In the genomic region with DNA sequence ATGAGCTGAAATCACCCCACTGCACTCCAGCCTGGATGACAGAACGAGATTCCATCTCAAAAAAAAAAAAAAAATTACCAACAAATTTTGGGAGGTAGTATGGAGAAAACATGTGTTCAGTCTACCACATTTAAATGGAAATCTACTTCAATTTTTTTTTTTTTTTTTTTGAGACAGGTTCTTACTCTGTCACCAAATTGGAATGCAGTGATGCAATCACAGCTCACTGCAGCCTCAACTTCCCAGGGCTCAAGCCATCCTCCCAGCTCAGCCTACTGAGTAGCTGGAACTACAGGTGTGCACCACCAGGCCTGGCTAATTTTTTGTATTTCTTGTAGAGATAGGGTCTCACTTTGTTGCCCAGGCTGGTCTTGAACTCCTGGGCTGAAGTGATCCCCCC, we compare ENCODE assay signal across 28 cellular contexts.
DNase-seq lines count a peak whose midpoint lies in the region; ATAC-seq and TF ChIP-seq lines count a peak whose summit lies in the region.
"Had no signal": no experiment of that assay in that cellular context is flagged by ENCODE, and none has a peak within 500 bp of the region (broad histone marks: within the 10 kb centered on the region; RNA-seq: fewer than 3 reads in every experiment).

No MANE protein-coding gene starts in this region.

- H3K9ac ChIP-seq in PC-3 (ENCODE audit: low read length), result no peak overlapping the region
- H3K9ac ChIP-seq in trophoblast cell (ENCODE audit: low read length), result no peak overlapping the region
- no peak overlapping the region for H3K9ac ChIP-seq in colonic mucosa (ENCODE audit: low read depth in 2 of 2, low read length in 2 of 2)
- H3K9ac ChIP-seq: SK-N-SH had no signal

- H3K14ac ChIP-seq in trophoblast cell (ENCODE audit: low read length), result no peak overlapping the region

- H3K18ac ChIP-seq in trophoblast cell (ENCODE audit: low read length), result no peak overlapping the region

- H3K4me1 ChIP-seq in PC-3 (ENCODE audit: insufficient read depth, low read length) (no peaks in the 10 kb centered on the region), trophoblast cell (ENCODE audit: control insufficient read depth in 1 of 2, insufficient read depth in 2 of 2, low read length in 2 of 2) (peaks cover 2% of the 10 kb centered on the region in 2 experiments), colonic mucosa (no peaks in the 10 kb centered on the region)
- H3K4me1 ChIP-seq: adrenal gland, prostate gland had no signal

- no peak overlapping the region for H3K4ac ChIP-seq in trophoblast cell (ENCODE audit: low read depth, low read length)

- no peaks in the 10 kb centered on the region for H3K9me2 ChIP-seq in PC-3 (replicated peaks; ENCODE audit: low read length)
- H3K9me2 ChIP-seq: SK-N-SH had no signal

- intact Hi-C loops in PC-3 (cut with micrococcal nuclease), result no loop called here
- intact Hi-C loops in colonic mucosa (cut with DNase I), result no loop called here

- ATAC-seq in PC-3 (no peak), HG02588 (IDR thresholded peaks at IDR 0.05; ENCODE audit: unreplicated experiment) (no peak)
- ATAC-seq: activated T-cell treated with anti-CD3 and anti-CD28 coated beads, Interleukin-2, amount 50 U/mL, for 4 hours; HCT116; left cardiac atrium had no signal

- no peak overlapping the region for H2AK5ac ChIP-seq in trophoblast cell (ENCODE audit: low read length)

- no peak overlapping the region for H4K12ac ChIP-seq in trophoblast cell (ENCODE audit: low read depth, low read length)

- no CpG with 5 or more reads among the region's 1 CpG for WGBS in trophoblast cell (ENCODE audit: extremely low coverage, insufficient coverage, insufficient read length)

- H4K91ac ChIP-seq in trophoblast cell (ENCODE audit: low read depth, low read length), result no peak overlapping the region

- DNase-seq in DMS53 (lab: John Stamatoyannopoulos, UW) (peak; percentile 41), DMS53 treated with DMSO at 0.1 percent for 48 hours (lab: John Stamatoyannopoulos, UW; ENCODE audit: unreplicated experiment) (no peak), PC-3 (peak; percentile 57), epithelial cell of esophagus (ENCODE audit: low read depth) (peak; percentile 70), trophoblast cell (peak; percentile 30 to 70), colonic mucosa (no peak)
- DNase-seq in activated CD4-positive, CD25-positive, alpha-beta regulatory T cell treated with anti-CD3 and anti-CD28 coated beads, Interleukin-2, amount 50 U/mL, for 72 hours, result no peak
- DNase-seq: activated CD4-positive, alpha-beta T cell treated with anti-CD3 and anti-CD28 coated beads, Interleukin-2, amount 10 ng/mL, durations not matched to agents 24 days and 14 days; activated T-cell treated with anti-CD3 and anti-CD28 coated beads, Interleukin-2, amount 50 U/mL, for 4 hours; adrenal gland; AML-193; CD8-positive, alpha-beta memory T cell; DMS79 treated with DMSO at 0.1 percent for 48 hours; left cardiac atrium; NCI-H1436 treated with DMSO at 0.1 percent for 48 hours; NCI-H510A; RPMI8226; SK-N-SH; stimulated activated CD4-positive, alpha-beta T cell treated with anti-CD3 and anti-CD28 coated beads, Interleukin-1b, Interleukin-23, amount 100 ng/mL, for 48 hours; substantia nigra; T-helper 2 cell had no signal

- H3K27me3 ChIP-seq in PC-3 (ENCODE audit: low read length) (no peaks in the 10 kb centered on the region), trophoblast cell (ENCODE audit: insufficient read depth, low read length) (no peaks in the 10 kb centered on the region), colonic mucosa (no peaks in the 10 kb centered on the region)
- H3K27me3 ChIP-seq: adrenal gland, neutrophil had no signal

- H2AFZ ChIP-seq in PC-3 (ENCODE audit: low read length) (no peak overlapping the region), trophoblast cell (ENCODE audit: insufficient read depth, low read length, poor library complexity) (no peak overlapping the region)

- H4K20me1 ChIP-seq in PC-3 (ENCODE audit: low read length), result no peaks in the 10 kb centered on the region

- no peaks in the 10 kb centered on the region for H3K9me3 ChIP-seq in PC-3 (ENCODE audit: low read length)
- H3K9me3 ChIP-seq in trophoblast cell (ENCODE audit: insufficient read depth, low read depth, low read length), result peaks cover 10% of the 10 kb centered on the region
- H3K9me3 ChIP-seq in colonic mucosa, result no peaks in the 10 kb centered on the region
- H3K9me3 ChIP-seq: prostate gland, SK-N-SH had no signal

- POLR2A ChIA-PET in PC-3 (lab: Charles Lee; ENCODE audit: unreplicated experiment), result no interaction called here

- CTCF ChIA-PET in PC-3 (lab: Charles Lee), result no interaction called here

- H3K79me1 ChIP-seq in trophoblast cell (ENCODE audit: low read length), result no peaks in the 10 kb centered on the region

- H3K27ac ChIP-seq in PC-3 (ENCODE audit: low read length), result no peak overlapping the region
- H3K27ac ChIP-seq in trophoblast cell (ENCODE audit: low read depth, low read length), result no peak overlapping the region
- no peak overlapping the region for H3K27ac ChIP-seq in colonic mucosa
- H3K27ac ChIP-seq: 22Rv1, adrenal gland, neutrophil, prostate gland, skin epidermis, VCaP had no signal

- H3K36me3 ChIP-seq in PC-3 (ENCODE audit: low read depth, low read length), result no peaks in the 10 kb centered on the region
- H3K36me3 ChIP-seq in trophoblast cell (ENCODE audit: control insufficient read depth in 1 of 2, insufficient read depth in 2 of 2, low read length in 2 of 2), result no peaks in the 10 kb centered on the region
- no peaks in the 10 kb centered on the region for H3K36me3 ChIP-seq in colonic mucosa
- H3K36me3 ChIP-seq: adrenal gland, neutrophil, prostate gland had no signal

- H4K8ac ChIP-seq in trophoblast cell (ENCODE audit: low read depth, low read length), result no peak overlapping the region

- no peak overlapping the region for H2BK120ac ChIP-seq in trophoblast cell (ENCODE audit: insufficient read depth, low read length, poor library complexity)

- BruUV-seq in PC-3 (replicated peaks; lab: Mats Ljungman, UMichigan), result no TSS peak

- H3F3A ChIP-seq in PC-3 (ENCODE audit: low read length, unreplicated experiment), result no peaks in the 10 kb centered on the region

- H2BK5ac ChIP-seq in trophoblast cell (ENCODE audit: low read depth, low read length, poor library complexity), result no peak overlapping the region

- H3K79me2 ChIP-seq in PC-3 (ENCODE audit: low read length) (no peaks in the 10 kb centered on the region), trophoblast cell (ENCODE audit: control insufficient read depth, insufficient read depth, low read length, poor library complexity) (no peaks in the 10 kb centered on the region)

- no peak overlapping the region for H2BK12ac ChIP-seq in trophoblast cell (ENCODE audit: low read length)

- H3K4me3 ChIP-seq in PC-3 (ENCODE audit: low read length) (no peak overlapping the region), epithelial cell of esophagus (ENCODE audit: low read length) (no peak overlapping the region), trophoblast cell (ENCODE audit: low read depth, low read length) (no peak overlapping the region), colonic mucosa (no peak overlapping the region)
- H3K4me3 ChIP-seq: adrenal gland, prostate gland, skin epidermis had no signal

- H3K23ac ChIP-seq in trophoblast cell (ENCODE audit: low read length), result no peak overlapping the region

- TF ChIP-seq CTCF in PC-3 (conservative IDR thresholded peaks at IDR 0.05; ENCODE audit: low read depth, low read length), result no peak
- no peak for TF ChIP-seq CTCF in epithelial cell of esophagus (IDR thresholded peaks at IDR 0.05; ENCODE audit: insufficient read depth, low read depth, low read length, missing control alignments)
- no peak for TF ChIP-seq CTCF in colonic mucosa (IDR thresholded peaks at IDR 0.05)

- no peak overlapping the region for H3K4me2 ChIP-seq in PC-3 (ENCODE audit: low read length)
- H3K4me2 ChIP-seq in trophoblast cell (ENCODE audit: low read length), result no peak overlapping the region
- H3K4me2 ChIP-seq: SK-N-SH had no signal

Comparison
In these comparisons a context has a peak if more than half of its experiments do, and no peak if none do; other contexts are left out.
1. DNase-seq: peak in DMS53 (single experiment), PC-3 (single experiment), epithelial cell of esophagus (single experiment) and trophoblast cell (2 of 2); none in DMS53 treated with DMSO at 0.1 percent for 48 hours (single experiment), colonic mucosa (single experiment) and activated CD4-positive, CD25-positive, alpha-beta regulatory T cell treated with anti-CD3 and anti-CD28 coated beads, Interleukin-2, amount 50 U/mL, for 72 hours (single experiment).